ENCODE assay signal across 2 cellular contexts in genomic region chr16:20540603-20541316, GRCh38.
A peak's percentile ranks its signal among the peaks of the same experiment; 100 is the strongest.
TF ChIP-seq lines count a peak whose summit lies in the region.
"Not testable (repeated sequence)": the region's sequence is repeated elsewhere in the genome, so short reads cannot be mapped to it uniquely, and the experiment has no call there.

No MANE protein-coding gene starts in this region.

TF ChIP-seq in K562, 482 proteins besides CTCF, POLR2A, EP300 and RAD21 (continues in another document):
- not testable (repeated sequence) for TF ChIP-seq NR2C2 (CRISPR knock-in tag; IDR thresholded peaks at IDR 0.05); ATF3 (CRISPR knock-in tag; conservative IDR thresholded peaks at IDR 0.05); JUND (tag; IDR thresholded peaks at IDR 0.05; ENCODE audit: borderline replicate concordance, low read depth, low read length)
- TF ChIP-seq NR2C2 (tag; IDR thresholded peaks at IDR 0.05) (peak; percentile 46; the same call in 1 of the 2 replicates), ATF3 (IDR thresholded peaks at IDR 0.05) (peak; percentile 83; the same call in 1 of the 2 replicates), CBX1 (IDR thresholded peaks at IDR 0.05; ENCODE audit: low read depth) (0 out of 2 replicates have a peak, but pooled peaks have one; percentile 39), L3MBTL2 (IDR thresholded peaks at IDR 0.05) (peak; percentile 82), ZEB2 (IDR thresholded peaks at IDR 0.05) (peak; percentile 31; the same call in 1 of the 2 replicates), TRIM24 (IDR thresholded peaks at IDR 0.05) (peak in 1 of 2 experiments; percentile 51; a peak in 1 of 4 replicates), BCOR (IDR thresholded peaks at IDR 0.05) (peak; percentile 21; the same call in 1 of the 2 replicates), JUND (IDR thresholded peaks at IDR 0.05; ENCODE audit: borderline replicate concordance, low read depth, low read length) (peak; percentile 80), SOX6 (IDR thresholded peaks at IDR 0.05) (peak; percentile 20; the same call in 1 of the 2 replicates), RBM25 (IDR thresholded peaks at IDR 0.05; ENCODE audit: low read depth, low read length, severe bottlenecking) (peak; percentile 79), CEBPG (CRISPR knock-in tag; IDR thresholded peaks at IDR 0.05) (peak; percentile 58), CEBPG (tag; conservative IDR thresholded peaks at IDR 0.05 in 1 of 2, IDR thresholded peaks at IDR 0.05 in 1 of 2) (peak; percentile 74 to 79), ZKSCAN8 (CRISPR knock-in tag; IDR thresholded peaks at IDR 0.05) (0 out of 2 replicates have a peak, but pooled peaks have one; percentile 39), ZNF197 (CRISPR knock-in tag; IDR thresholded peaks at IDR 0.05; ENCODE audit: low read depth) (0 out of 2 replicates have a peak, but pooled peaks have one; percentile 41), CTBP1 (IDR thresholded peaks at IDR 0.05; ENCODE audit: borderline replicate concordance) (peak; percentile 32; the same call in 1 of the 2 replicates)

TF ChIP-seq in HepG2, 621 proteins besides CTCF, POLR2A, EP300 and RAD21:
- TF ChIP-seq ATF4 (CRISPR knock-in tag; IDR thresholded peaks at IDR 0.05), result peak in 1 of 2 experiments; percentile 47; a peak in 1 of 4 replicates
- 0 out of 2 replicates have a peak, but pooled peaks have one; percentile 31 for TF ChIP-seq ZNF629 (CRISPR knock-in tag; conservative IDR thresholded peaks at IDR 0.05)
